ENCODE assay signal across 1 cellular context in genomic region chr11:118530683-118531596, GRCh38.
TF ChIP-seq lines count a peak whose summit lies in the region.

TMEM25 (plus strand) TSS chr11:118531192; CDS start chr11:118531802, 610 bp downstream.

TF ChIP-seq in K562, 482 proteins besides CTCF, POLR2A, EP300 and RAD21 (continued from another document and continues in another):
- TF ChIP-seq ZSCAN32 (CRISPR knock-in tag; IDR thresholded peaks at IDR 0.05) (no peak), NEUROD1 (IDR thresholded peaks at IDR 0.05; ENCODE audit: borderline replicate concordance, low read depth, low read length, partially characterized antibody) (peak; percentile 66), CHD2 (IDR thresholded peaks at IDR 0.05; ENCODE audit: low read depth, low read length) (peak; percentile 23; the same call in 1 of the 2 replicates), CAMTA2 (CRISPR knock-in tag; conservative IDR thresholded peaks at IDR 0.05) (no peak), CHD4 (IDR thresholded peaks at IDR 0.05; ENCODE audit: insufficient read depth, insufficient replicate concordance, low read depth, low read length, poor library complexity, severe bottlenecking) (no peak), CHCHD3 (CRISPR knock-in tag; IDR thresholded peaks at IDR 0.05) (no peak), ZZZ3 (IDR thresholded peaks at IDR 0.05) (no peak), HNRNPL (IDR thresholded peaks at IDR 0.05; ENCODE audit: low read depth, low read length) (peak; percentile 59; the same call in 1 of the 2 replicates), RBM15 (IDR thresholded peaks at IDR 0.05; ENCODE audit: insufficient read depth, low read length) (no peak), ZNF197 (CRISPR knock-in tag; IDR thresholded peaks at IDR 0.05; ENCODE audit: low read depth) (no peak), XRCC3 (IDR thresholded peaks at IDR 0.05) (no peak), ZNF436 (CRISPR knock-in tag; IDR thresholded peaks at IDR 0.05) (no peak), NFIC (IDR thresholded peaks at IDR 0.05) (peak; percentile 75), CTCFL (IDR thresholded peaks at IDR 0.05; ENCODE audit: borderline replicate concordance, insufficient read depth, low read depth, low read length, poor library complexity, severe bottlenecking) (no peak), NFRKB (IDR thresholded peaks at IDR 0.05; ENCODE audit: low read depth) (no peak), POLR2AphosphoS5 (IDR thresholded peaks at IDR 0.05; ENCODE audit: control insufficient read depth, insufficient read depth, low read depth, low read length) (0 out of 2 replicates have a peak, but pooled peaks have one; percentile 43), ZNF354B (CRISPR knock-in tag; IDR thresholded peaks at IDR 0.05) (no peak), MYC (IDR thresholded peaks at IDR 0.05; ENCODE audit: low read depth, low read length) (peak; percentile 79), MYC (CRISPR knock-in tag; IDR thresholded peaks at IDR 0.05; ENCODE audit: borderline replicate concordance, low read depth) (no peak), SRSF7 (optimal IDR thresholded peaks at IDR 0.05; ENCODE audit: low read depth, low read length) (no peak), ZNF511 (CRISPR knock-in tag; IDR thresholded peaks at IDR 0.05) (no peak), MAFK (IDR thresholded peaks at IDR 0.05; ENCODE audit: low read length) (no peak), MTF1 (CRISPR knock-in tag; IDR thresholded peaks at IDR 0.05; ENCODE audit: borderline replicate concordance) (no peak), NR2C1 (IDR thresholded peaks at IDR 0.05) (no peak), NR2C1 (tag; IDR thresholded peaks at IDR 0.05) (no peak), POLR2H (tag; IDR thresholded peaks at IDR 0.05; ENCODE audit: low read depth) (no peak), HCFC1 (IDR thresholded peaks at IDR 0.05; ENCODE audit: low read depth, low read length) (peak; percentile 62), HDAC2 (IDR thresholded peaks at IDR 0.05) (0 out of 2 replicates have a peak, but pooled peaks have one; percentile 45), ZNF24 (IDR thresholded peaks at IDR 0.05) (no peak), NR3C1 (CRISPR knock-in tag; IDR thresholded peaks at IDR 0.05) (0 out of 2 replicates have a peak, but pooled peaks have one; percentile 25), GTF2B (IDR thresholded peaks at IDR 0.05; ENCODE audit: extremely low read depth, insufficient read length) (no peak), SMAD4 (CRISPR knock-in tag; conservative IDR thresholded peaks at IDR 0.05) (peak; percentile 60), ZNF740 (CRISPR knock-in tag; IDR thresholded peaks at IDR 0.05) (no peak), ZNF740 (tag; IDR thresholded peaks at IDR 0.05) (no peak), ZNF239 (CRISPR knock-in tag; IDR thresholded peaks at IDR 0.05) (no peak), CCAR2 (IDR thresholded peaks at IDR 0.05; ENCODE audit: low read depth, low read length) (no peak), SMARCA4 (IDR thresholded peaks at IDR 0.05) (0 out of 2 replicates have a peak, but pooled peaks have one; percentile 32), JUND (IDR thresholded peaks at IDR 0.05; ENCODE audit: borderline replicate concordance, low read depth, low read length) (peak; percentile 46; the same call in 1 of the 2 replicates), JUND (tag; IDR thresholded peaks at IDR 0.05; ENCODE audit: borderline replicate concordance, low read depth, low read length) (no peak; the same call in 2 of the 3 replicates), ZBTB1 (CRISPR knock-in tag; IDR thresholded peaks at IDR 0.05; ENCODE audit: borderline replicate concordance, low read depth) (peak; percentile 67; the same call in 1 of the 2 replicates)
- TF ChIP-seq, protein P1, sequence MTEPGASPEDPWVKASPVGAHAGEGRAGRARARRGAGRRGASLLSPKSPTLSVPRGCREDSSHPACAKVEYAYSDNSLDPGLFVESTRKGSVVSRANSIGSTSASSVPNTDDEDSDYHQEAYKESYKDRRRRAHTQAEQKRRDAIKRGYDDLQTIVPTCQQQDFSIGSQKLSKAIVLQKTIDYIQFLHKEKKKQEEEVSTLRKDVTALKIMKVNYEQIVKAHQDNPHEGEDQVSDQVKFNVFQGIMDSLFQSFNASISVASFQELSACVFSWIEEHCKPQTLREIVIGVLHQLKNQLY (CRISPR knock-in tag; conservative IDR thresholded peaks at IDR 0.05): no peak
- TF ChIP-seq, protein P2, sequence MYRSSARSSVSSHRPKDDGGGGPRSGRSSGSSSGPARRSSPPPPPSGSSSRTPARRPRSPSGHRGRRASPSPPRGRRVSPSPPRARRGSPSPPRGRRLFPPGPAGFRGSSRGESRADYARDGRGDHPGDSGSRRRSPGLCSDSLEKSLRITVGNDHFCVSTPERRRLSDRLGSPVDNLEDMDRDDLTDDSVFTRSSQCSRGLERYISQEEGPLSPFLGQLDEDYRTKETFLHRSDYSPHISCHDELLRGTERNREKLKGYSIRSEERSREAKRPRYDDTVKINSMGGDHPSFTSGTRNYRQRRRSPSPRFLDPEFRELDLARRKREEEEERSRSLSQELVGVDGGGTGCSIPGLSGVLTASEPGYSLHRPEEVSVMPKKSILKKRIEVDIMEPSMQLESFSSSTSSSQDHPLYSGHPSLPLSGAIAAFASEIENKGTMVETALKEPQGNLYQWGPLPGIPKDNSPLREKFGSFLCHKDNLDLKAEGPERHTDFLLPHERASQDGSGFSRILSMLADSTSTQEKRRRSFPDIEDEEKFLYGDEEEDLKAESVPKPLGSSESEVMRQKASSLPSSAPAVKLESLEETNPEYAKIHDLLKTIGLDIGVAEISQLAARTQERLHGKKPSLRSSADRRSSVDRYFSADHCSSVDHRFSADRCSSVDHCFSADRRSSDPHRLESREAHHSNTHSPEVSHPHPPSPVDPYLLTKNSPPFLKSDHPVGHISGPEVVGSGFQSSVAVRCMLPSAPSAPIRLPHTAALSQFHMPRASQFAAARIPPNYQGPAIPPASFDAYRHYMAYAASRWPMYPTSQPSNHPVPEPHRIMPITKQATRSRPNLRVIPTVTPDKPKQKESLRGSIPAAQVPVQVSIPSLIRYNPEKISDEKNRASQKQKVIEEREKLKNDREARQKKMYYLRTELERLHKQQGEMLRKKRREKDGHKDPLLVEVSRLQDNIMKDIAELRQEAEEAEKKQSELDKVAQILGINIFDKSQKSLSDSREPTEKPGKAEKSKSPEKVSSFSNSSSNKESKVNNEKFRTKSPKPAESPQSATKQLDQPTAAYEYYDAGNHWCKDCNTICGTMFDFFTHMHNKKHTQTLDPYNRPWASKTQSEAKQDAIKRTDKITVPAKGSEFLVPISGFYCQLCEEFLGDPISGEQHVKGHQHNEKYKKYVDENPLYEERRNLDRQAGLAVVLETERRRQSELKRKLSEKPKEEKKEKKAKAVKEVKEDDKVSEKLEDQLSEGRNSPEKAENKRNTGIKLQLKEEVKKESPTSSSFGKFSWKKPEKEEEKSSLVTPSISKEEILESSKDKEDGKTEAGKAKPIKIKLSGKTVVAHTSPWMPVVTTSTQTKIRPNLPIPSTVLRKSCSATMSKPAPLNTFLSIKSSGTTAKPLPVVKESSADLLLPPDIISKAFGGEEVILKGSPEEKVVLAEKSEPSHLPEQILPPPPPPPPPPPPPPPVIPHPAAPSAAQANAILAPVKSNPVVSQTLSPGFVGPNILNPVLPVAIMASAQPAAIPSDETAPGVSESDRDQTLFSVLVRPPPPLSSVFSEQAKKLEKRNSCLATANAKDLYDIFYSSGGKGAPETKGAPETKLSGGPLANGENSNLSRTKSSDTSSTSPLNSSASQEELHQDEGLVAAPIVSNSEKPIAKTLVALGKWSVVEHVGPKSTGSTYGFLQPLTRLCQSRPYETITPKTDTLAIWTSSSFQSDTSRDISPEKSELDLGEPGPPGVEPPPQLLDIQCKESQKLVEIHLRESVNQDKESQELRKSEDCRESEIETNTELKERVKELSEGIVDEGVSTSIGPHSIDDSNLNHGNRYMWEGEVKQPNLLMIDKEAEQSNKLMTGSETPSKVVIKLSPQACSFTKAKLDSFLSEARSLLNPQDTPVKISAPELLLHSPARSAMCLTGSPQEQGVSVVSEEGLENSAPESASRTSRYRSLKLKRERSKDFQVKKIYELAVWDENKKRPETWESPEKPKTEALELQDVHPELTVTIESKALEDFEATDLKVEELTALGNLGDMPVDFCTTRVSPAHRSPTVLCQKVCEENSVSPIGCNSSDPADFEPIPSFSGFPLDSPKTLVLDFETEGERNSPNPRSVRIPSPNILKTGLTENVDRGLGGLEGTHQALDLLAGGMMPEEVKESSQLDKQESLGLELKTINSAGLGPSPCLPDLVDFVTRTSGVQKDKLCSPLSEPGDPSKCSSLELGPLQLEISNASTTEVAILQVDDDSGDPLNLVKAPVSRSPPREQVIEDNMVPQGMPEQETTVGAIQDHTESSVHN (IDR thresholded peaks at IDR 0.05; ENCODE audit: borderline replicate concordance in 1 of 2, low read depth in 1 of 2): no peak
- TF ChIP-seq, protein P3, sequence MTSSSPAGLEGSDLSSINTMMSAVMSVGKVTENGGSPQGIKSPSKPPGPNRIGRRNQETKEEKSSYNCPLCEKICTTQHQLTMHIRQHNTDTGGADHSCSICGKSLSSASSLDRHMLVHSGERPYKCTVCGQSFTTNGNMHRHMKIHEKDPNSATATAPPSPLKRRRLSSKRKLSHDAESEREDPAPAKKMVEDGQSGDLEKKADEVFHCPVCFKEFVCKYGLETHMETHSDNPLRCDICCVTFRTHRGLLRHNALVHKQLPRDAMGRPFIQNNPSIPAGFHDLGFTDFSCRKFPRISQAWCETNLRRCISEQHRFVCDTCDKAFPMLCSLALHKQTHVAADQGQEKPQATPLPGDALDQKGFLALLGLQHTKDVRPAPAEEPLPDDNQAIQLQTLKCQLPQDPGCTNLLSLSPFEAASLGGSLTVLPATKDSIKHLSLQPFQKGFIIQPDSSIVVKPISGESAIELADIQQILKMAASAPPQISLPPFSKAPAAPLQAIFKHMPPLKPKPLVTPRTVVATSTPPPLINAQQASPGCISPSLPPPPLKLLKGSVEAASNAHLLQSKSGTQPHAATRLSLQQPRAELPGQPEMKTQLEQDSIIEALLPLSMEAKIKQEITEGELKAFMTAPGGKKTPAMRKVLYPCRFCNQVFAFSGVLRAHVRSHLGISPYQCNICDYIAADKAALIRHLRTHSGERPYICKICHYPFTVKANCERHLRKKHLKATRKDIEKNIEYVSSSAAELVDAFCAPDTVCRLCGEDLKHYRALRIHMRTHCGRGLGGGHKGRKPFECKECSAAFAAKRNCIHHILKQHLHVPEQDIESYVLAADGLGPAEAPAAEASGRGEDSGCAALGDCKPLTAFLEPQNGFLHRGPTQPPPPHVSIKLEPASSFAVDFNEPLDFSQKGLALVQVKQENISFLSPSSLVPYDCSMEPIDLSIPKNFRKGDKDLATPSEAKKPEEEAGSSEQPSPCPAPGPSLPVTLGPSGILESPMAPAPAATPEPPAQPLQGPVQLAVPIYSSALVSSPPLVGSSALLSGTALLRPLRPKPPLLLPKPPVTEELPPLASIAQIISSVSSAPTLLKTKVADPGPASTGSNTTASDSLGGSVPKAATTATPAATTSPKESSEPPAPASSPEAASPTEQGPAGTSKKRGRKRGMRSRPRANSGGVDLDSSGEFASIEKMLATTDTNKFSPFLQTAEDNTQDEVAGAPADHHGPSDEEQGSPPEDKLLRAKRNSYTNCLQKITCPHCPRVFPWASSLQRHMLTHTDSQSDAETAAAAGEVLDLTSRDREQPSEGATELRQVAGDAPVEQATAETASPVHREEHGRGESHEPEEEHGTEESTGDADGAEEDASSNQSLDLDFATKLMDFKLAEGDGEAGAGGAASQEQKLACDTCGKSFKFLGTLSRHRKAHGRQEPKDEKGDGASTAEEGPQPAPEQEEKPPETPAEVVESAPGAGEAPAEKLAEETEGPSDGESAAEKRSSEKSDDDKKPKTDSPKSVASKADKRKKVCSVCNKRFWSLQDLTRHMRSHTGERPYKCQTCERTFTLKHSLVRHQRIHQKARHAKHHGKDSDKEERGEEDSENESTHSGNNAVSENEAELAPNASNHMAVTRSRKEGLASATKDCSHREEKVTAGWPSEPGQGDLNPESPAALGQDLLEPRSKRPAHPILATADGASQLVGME (CRISPR knock-in tag; IDR thresholded peaks at IDR 0.05): 0 out of 2 replicates have a peak, but pooled peaks have one; percentile 35
- TF ChIP-seq, protein P4, sequence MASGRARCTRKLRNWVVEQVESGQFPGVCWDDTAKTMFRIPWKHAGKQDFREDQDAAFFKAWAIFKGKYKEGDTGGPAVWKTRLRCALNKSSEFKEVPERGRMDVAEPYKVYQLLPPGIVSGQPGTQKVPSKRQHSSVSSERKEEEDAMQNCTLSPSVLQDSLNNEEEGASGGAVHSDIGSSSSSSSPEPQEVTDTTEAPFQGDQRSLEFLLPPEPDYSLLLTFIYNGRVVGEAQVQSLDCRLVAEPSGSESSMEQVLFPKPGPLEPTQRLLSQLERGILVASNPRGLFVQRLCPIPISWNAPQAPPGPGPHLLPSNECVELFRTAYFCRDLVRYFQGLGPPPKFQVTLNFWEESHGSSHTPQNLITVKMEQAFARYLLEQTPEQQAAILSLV (tag; IDR thresholded peaks at IDR 0.05): no peak
